ENCODE assay signal across 1 cellular context in genomic region chr17:76593964-76594363, GRCh38.
TF ChIP-seq lines count a peak whose summit lies in the region.

No MANE protein-coding gene starts in this region.

TF ChIP-seq in HepG2, 621 proteins besides CTCF, POLR2A, EP300 and RAD21:
- TF ChIP-seq STAG1 (CRISPR knock-in tag; IDR thresholded peaks at IDR 0.05) = peak; percentile 39
- TF ChIP-seq ZFX (CRISPR knock-in tag; IDR thresholded peaks at IDR 0.05; ENCODE audit: low read depth) = peak; percentile 43; the same call in 1 of the 2 replicates
- no peak for TF ChIP-seq PLRG1 (conservative IDR thresholded peaks at IDR 0.05)
- 0 out of 2 replicates have a peak, but pooled peaks have one; percentile 18 for TF ChIP-seq FOXK2 (IDR thresholded peaks at IDR 0.05)
- no peak for TF ChIP-seq ZNF451 (CRISPR knock-in tag; IDR thresholded peaks at IDR 0.05)
- peak; percentile 54 for TF ChIP-seq BHLHE40 (IDR thresholded peaks at IDR 0.05; ENCODE audit: low read length)
